In the genomic region with DNA sequence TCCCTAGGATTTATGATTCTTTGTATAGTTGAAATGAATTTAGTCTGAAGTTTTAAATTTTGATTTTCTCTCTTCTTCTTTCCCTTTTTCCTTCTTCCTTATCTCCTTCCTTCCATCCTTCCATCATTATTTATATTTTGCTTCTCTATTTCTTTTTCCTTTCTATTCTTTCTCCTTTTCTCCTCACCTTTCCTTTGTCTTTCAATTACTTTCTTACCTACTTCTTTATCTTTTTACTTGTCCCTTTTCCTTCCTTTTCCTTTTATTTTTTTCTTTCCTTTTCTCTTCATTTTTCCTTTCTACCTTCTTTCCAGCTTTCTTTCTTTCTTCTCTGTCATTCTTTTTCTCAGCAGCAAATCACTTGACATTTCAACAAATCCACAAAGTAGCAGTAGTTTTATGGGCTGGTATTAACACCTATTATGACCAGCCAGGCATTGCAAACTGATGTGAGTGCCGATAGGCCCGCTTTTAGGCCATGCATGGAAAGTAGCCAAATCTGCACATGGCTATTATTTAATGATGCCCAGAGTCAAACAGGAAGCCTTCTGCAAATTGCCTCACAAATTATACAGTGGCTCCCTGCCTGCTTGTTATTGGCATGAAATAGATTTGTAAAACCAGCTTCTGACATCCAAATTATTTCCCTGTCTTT, we compare ENCODE assay signal across 3 cellular contexts.
TF ChIP-seq lines count a peak whose summit lies in the region.

No MANE protein-coding gene starts in this region.

TF ChIP-seq in liver, 16 proteins besides CTCF, POLR2A, EP300 and RAD21:
- TF ChIP-seq, protein P1, sequence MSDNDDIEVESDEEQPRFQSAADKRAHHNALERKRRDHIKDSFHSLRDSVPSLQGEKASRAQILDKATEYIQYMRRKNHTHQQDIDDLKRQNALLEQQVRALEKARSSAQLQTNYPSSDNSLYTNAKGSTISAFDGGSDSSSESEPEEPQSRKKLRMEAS (IDR thresholded peaks at IDR 0.05): peak; percentile 15
- TF ChIP-seq SP1 (IDR thresholded peaks at IDR 0.05): no peak

TF ChIP-seq in HepG2, 621 proteins besides CTCF, POLR2A, EP300 and RAD21 (continues in another document):
- TF ChIP-seq TGIF2 (CRISPR knock-in tag; IDR thresholded peaks at IDR 0.05) (no peak), ZSCAN25 (CRISPR knock-in tag; IDR thresholded peaks at IDR 0.05) (no peak), TOE1 (CRISPR knock-in tag; IDR thresholded peaks at IDR 0.05) (no peak), GABPA (IDR thresholded peaks at IDR 0.05; ENCODE audit: low read depth, low read length) (no peak), GABPA (CRISPR knock-in tag; IDR thresholded peaks at IDR 0.05; ENCODE audit: low read depth) (no peak), ZNF530 (CRISPR knock-in tag; IDR thresholded peaks at IDR 0.05; ENCODE audit: low read depth) (no peak)
- TF ChIP-seq, protein P2, sequence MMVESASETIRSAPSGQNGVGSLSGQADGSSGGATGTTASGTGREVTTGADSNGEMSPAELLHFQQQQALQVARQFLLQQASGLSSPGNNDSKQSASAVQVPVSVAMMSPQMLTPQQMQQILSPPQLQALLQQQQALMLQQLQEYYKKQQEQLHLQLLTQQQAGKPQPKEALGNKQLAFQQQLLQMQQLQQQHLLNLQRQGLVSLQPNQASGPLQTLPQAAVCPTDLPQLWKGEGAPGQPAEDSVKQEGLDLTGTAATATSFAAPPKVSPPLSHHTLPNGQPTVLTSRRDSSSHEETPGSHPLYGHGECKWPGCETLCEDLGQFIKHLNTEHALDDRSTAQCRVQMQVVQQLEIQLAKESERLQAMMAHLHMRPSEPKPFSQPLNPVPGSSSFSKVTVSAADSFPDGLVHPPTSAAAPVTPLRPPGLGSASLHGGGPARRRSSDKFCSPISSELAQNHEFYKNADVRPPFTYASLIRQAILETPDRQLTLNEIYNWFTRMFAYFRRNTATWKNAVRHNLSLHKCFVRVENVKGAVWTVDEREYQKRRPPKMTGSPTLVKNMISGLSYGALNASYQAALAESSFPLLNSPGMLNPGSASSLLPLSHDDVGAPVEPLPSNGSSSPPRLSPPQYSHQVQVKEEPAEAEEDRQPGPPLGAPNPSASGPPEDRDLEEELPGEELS (CRISPR knock-in tag; IDR thresholded peaks at IDR 0.05): no peak
- TF ChIP-seq, protein P3, sequence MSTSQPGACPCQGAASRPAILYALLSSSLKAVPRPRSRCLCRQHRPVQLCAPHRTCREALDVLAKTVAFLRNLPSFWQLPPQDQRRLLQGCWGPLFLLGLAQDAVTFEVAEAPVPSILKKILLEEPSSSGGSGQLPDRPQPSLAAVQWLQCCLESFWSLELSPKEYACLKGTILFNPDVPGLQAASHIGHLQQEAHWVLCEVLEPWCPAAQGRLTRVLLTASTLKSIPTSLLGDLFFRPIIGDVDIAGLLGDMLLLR (CRISPR knock-in tag; IDR thresholded peaks at IDR 0.05): no peak
- TF ChIP-seq, protein P4, sequence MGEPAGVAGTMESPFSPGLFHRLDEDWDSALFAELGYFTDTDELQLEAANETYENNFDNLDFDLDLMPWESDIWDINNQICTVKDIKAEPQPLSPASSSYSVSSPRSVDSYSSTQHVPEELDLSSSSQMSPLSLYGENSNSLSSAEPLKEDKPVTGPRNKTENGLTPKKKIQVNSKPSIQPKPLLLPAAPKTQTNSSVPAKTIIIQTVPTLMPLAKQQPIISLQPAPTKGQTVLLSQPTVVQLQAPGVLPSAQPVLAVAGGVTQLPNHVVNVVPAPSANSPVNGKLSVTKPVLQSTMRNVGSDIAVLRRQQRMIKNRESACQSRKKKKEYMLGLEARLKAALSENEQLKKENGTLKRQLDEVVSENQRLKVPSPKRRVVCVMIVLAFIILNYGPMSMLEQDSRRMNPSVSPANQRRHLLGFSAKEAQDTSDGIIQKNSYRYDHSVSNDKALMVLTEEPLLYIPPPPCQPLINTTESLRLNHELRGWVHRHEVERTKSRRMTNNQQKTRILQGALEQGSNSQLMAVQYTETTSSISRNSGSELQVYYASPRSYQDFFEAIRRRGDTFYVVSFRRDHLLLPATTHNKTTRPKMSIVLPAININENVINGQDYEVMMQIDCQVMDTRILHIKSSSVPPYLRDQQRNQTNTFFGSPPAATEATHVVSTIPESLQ (CRISPR knock-in tag; conservative IDR thresholded peaks at IDR 0.05): no peak
- TF ChIP-seq, protein P5, sequence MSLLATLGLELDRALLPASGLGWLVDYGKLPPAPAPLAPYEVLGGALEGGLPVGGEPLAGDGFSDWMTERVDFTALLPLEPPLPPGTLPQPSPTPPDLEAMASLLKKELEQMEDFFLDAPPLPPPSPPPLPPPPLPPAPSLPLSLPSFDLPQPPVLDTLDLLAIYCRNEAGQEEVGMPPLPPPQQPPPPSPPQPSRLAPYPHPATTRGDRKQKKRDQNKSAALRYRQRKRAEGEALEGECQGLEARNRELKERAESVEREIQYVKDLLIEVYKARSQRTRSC (CRISPR knock-in tag; IDR thresholded peaks at IDR 0.05; ENCODE audit: low read depth): no peak
- TF ChIP-seq, protein P6, sequence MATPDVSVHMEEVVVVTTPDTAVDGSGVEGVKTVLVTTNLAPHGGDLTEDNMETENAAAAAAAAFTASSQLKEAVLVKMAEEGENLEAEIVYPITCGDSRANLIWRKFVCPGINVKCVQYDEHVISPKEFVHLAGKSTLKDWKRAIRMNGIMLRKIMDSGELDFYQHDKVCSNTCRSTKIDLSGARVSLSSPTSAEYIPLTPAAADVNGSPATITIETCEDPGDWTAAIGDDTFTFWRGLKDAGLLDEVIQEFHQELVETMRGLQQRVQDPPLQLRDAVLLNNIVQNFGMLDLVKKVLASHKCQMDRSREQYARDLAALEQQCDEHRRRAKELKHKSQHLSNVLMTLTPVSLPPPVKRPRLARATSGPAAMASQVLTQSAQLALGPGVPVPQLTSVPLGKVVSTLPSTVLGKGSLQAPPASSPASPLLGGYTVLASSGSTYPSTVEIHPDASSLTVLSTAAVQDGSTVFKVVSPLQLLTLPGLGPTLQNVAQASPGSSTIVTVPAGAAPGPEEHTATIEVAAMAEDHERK (CRISPR knock-in tag; IDR thresholded peaks at IDR 0.05; ENCODE audit: low read depth): no peak
- TF ChIP-seq, protein P7, sequence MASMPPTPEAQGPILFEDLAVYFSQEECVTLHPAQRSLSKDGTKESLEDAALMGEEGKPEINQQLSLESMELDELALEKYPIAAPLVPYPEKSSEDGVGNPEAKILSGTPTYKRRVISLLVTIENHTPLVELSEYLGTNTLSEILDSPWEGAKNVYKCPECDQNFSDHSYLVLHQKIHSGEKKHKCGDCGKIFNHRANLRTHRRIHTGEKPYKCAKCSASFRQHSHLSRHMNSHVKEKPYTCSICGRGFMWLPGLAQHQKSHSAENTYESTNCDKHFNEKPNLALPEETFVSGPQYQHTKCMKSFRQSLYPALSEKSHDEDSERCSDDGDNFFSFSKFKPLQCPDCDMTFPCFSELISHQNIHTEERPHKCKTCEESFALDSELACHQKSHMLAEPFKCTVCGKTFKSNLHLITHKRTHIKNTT (CRISPR knock-in tag; IDR thresholded peaks at IDR 0.05): no peak

TF ChIP-seq in SK-N-SH treated with all-trans-retinoic acid at 6 μM for 48 hours, 23 proteins besides CTCF, POLR2A, EP300 and RAD21:
- TF ChIP-seq ZNF565 (CRISPR knock-in tag; conservative IDR thresholded peaks at IDR 0.05; ENCODE audit: low read depth): no peak
- peak; percentile 68; the same call in 1 of the 2 replicates for TF ChIP-seq GLIS3 (CRISPR knock-in tag; IDR thresholded peaks at IDR 0.05)
- no peak for TF ChIP-seq OSR1 (CRISPR knock-in tag; IDR thresholded peaks at IDR 0.05)
- no peak for TF ChIP-seq ARNTL (CRISPR knock-in tag; IDR thresholded peaks at IDR 0.05; ENCODE audit: borderline replicate concordance, low read depth)
- no peak for TF ChIP-seq ZFP3 (CRISPR knock-in tag; IDR thresholded peaks at IDR 0.05)
- TF ChIP-seq, protein P8, sequence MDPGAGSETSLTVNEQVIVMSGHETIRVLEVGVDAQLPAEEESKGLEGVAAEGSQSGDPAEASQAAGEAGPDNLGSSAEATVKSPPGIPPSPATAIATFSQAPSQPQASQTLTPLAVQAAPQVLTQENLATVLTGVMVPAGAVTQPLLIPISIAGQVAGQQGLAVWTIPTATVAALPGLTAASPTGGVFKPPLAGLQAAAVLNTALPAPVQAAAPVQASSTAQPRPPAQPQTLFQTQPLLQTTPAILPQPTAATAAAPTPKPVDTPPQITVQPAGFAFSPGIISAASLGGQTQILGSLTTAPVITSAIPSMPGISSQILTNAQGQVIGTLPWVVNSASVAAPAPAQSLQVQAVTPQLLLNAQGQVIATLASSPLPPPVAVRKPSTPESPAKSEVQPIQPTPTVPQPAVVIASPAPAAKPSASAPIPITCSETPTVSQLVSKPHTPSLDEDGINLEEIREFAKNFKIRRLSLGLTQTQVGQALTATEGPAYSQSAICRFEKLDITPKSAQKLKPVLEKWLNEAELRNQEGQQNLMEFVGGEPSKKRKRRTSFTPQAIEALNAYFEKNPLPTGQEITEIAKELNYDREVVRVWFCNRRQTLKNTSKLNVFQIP (CRISPR knock-in tag; IDR thresholded peaks at IDR 0.05; ENCODE audit: borderline replicate concordance, low read depth): no peak
- TF ChIP-seq SNAI2 (CRISPR knock-in tag; IDR thresholded peaks at IDR 0.05): no peak
- TF ChIP-seq, protein P9, sequence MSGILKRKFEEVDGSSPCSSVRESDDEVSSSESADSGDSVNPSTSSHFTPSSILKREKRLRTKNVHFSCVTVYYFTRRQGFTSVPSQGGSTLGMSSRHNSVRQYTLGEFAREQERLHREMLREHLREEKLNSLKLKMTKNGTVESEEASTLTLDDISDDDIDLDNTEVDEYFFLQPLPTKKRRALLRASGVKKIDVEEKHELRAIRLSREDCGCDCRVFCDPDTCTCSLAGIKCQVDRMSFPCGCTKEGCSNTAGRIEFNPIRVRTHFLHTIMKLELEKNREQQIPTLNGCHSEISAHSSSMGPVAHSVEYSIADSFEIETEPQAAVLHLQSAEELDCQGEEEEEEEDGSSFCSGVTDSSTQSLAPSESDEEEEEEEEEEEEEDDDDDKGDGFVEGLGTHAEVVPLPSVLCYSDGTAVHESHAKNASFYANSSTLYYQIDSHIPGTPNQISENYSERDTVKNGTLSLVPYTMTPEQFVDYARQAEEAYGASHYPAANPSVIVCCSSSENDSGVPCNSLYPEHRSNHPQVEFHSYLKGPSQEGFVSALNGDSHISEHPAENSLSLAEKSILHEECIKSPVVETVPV (CRISPR knock-in tag; IDR thresholded peaks at IDR 0.05): 0 out of 2 replicates have a peak, but pooled peaks have one; percentile 55
- 0 out of 2 replicates have a peak, but pooled peaks have one; percentile 37 for TF ChIP-seq ZNF70 (CRISPR knock-in tag; IDR thresholded peaks at IDR 0.05)
- TF ChIP-seq, protein P10, sequence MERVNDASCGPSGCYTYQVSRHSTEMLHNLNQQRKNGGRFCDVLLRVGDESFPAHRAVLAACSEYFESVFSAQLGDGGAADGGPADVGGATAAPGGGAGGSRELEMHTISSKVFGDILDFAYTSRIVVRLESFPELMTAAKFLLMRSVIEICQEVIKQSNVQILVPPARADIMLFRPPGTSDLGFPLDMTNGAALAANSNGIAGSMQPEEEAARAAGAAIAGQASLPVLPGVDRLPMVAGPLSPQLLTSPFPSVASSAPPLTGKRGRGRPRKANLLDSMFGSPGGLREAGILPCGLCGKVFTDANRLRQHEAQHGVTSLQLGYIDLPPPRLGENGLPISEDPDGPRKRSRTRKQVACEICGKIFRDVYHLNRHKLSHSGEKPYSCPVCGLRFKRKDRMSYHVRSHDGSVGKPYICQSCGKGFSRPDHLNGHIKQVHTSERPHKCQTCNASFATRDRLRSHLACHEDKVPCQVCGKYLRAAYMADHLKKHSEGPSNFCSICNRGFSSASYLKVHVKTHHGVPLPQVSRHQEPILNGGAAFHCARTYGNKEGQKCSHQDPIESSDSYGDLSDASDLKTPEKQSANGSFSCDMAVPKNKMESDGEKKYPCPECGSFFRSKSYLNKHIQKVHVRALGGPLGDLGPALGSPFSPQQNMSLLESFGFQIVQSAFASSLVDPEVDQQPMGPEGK (CRISPR knock-in tag; IDR thresholded peaks at IDR 0.05; ENCODE audit: borderline replicate concordance): no peak
- no peak for TF ChIP-seq TOX (CRISPR knock-in tag; IDR thresholded peaks at IDR 0.05; ENCODE audit: borderline replicate concordance)
- TF ChIP-seq CSDC2 (CRISPR knock-in tag; IDR thresholded peaks at IDR 0.05): no peak
- TF ChIP-seq ESRRG (CRISPR knock-in tag; IDR thresholded peaks at IDR 0.05): no peak
- TF ChIP-seq RARB (CRISPR knock-in tag; IDR thresholded peaks at IDR 0.05): no peak
- peak; percentile 92 for TF ChIP-seq TCF4 (CRISPR knock-in tag; IDR thresholded peaks at IDR 0.05; ENCODE audit: borderline replicate concordance)
- no peak for TF ChIP-seq PPARA (CRISPR knock-in tag; IDR thresholded peaks at IDR 0.05; ENCODE audit: borderline replicate concordance)
- TF ChIP-seq ZFP30 (CRISPR knock-in tag; IDR thresholded peaks at IDR 0.05): 0 out of 2 replicates have a peak, but pooled peaks have one; percentile 16
- no peak for TF ChIP-seq ZC3H10 (CRISPR knock-in tag; IDR thresholded peaks at IDR 0.05)
- TF ChIP-seq, protein P11, sequence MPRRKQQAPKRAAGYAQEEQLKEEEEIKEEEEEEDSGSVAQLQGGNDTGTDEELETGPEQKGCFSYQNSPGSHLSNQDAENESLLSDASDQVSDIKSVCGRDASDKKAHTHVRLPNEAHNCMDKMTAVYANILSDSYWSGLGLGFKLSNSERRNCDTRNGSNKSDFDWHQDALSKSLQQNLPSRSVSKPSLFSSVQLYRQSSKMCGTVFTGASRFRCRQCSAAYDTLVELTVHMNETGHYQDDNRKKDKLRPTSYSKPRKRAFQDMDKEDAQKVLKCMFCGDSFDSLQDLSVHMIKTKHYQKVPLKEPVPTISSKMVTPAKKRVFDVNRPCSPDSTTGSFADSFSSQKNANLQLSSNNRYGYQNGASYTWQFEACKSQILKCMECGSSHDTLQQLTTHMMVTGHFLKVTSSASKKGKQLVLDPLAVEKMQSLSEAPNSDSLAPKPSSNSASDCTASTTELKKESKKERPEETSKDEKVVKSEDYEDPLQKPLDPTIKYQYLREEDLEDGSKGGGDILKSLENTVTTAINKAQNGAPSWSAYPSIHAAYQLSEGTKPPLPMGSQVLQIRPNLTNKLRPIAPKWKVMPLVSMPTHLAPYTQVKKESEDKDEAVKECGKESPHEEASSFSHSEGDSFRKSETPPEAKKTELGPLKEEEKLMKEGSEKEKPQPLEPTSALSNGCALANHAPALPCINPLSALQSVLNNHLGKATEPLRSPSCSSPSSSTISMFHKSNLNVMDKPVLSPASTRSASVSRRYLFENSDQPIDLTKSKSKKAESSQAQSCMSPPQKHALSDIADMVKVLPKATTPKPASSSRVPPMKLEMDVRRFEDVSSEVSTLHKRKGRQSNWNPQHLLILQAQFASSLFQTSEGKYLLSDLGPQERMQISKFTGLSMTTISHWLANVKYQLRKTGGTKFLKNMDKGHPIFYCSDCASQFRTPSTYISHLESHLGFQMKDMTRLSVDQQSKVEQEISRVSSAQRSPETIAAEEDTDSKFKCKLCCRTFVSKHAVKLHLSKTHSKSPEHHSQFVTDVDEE (CRISPR knock-in tag; IDR thresholded peaks at IDR 0.05): peak; percentile 96
- TF ChIP-seq, protein P12, sequence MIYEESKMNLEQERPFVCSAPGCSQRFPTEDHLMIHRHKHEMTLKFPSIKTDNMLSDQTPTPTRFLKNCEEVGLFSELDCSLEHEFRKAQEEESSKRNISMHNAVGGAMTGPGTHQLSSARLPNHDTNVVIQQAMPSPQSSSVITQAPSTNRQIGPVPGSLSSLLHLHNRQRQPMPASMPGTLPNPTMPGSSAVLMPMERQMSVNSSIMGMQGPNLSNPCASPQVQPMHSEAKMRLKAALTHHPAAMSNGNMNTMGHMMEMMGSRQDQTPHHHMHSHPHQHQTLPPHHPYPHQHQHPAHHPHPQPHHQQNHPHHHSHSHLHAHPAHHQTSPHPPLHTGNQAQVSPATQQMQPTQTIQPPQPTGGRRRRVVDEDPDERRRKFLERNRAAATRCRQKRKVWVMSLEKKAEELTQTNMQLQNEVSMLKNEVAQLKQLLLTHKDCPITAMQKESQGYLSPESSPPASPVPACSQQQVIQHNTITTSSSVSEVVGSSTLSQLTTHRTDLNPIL (CRISPR knock-in tag; IDR thresholded peaks at IDR 0.05; ENCODE audit: low read depth): no peak
- TF ChIP-seq ISL1 (CRISPR knock-in tag; IDR thresholded peaks at IDR 0.05): peak; percentile 67
- TF ChIP-seq ZNF8 (CRISPR knock-in tag; IDR thresholded peaks at IDR 0.05): no peak
- no peak for TF ChIP-seq BACH2 (CRISPR knock-in tag; IDR thresholded peaks at IDR 0.05; ENCODE audit: borderline replicate concordance)
